21 cellular contexts compared by ENCODE assay signal in genomic region chr4:84634961-84635360, GRCh38. TPM values are rescaled to one million over a fixed set of nuclear protein-coding genes. Genes with fewer than 3 reads are reported as not detected.
DNase-seq lines count a peak whose midpoint lies in the region; ATAC-seq, FAIRE-seq and TF ChIP-seq lines count a peak whose summit lies in the region.
"Had no signal": no experiment of that assay in that cellular context is flagged by ENCODE, and none has a peak within 500 bp of the region (broad histone marks: within the 10 kb centered on the region; RNA-seq: fewer than 3 reads in every experiment).

No MANE protein-coding gene starts in this region.

- TF ChIP-seq CTCF in PC-3 (conservative IDR thresholded peaks at IDR 0.05; ENCODE audit: low read depth, low read length) = no peak
- no peak for TF ChIP-seq CTCF in RWPE2 (IDR thresholded peaks at IDR 0.05; ENCODE audit: poor library complexity, severe bottlenecking)
- TF ChIP-seq CTCF in epithelial cell of esophagus (IDR thresholded peaks at IDR 0.05; ENCODE audit: insufficient read depth, low read depth, low read length, missing control alignments) = no peak
- TF ChIP-seq CTCF in keratinocyte (optimal IDR thresholded peaks at IDR 0.05 in 1 of 3, IDR thresholded peaks at IDR 0.05 in 1 of 3, conservative IDR thresholded peaks at IDR 0.05 in 1 of 3; ENCODE audit: extremely low read depth in 1 of 3, insufficient read depth in 2 of 3, low read length in 3 of 3) = no peak

- H3K9me3 ChIP-seq in PC-3 (ENCODE audit: low read length) (no peaks in the 10 kb centered on the region), RWPE2 (ENCODE audit: severe bottlenecking) (no peaks in the 10 kb centered on the region), keratinocyte (ENCODE audit: control insufficient read depth, low read depth, low read length) (no peaks in the 10 kb centered on the region)
- H3K9me3 ChIP-seq: HAP-1 had no signal

- no peak for FAIRE-seq in keratinocyte (lab: Jason Lieb, UNC)
- FAIRE-seq: GM12878, GM19239, HTR-8/SVneo had no signal

- CTCF ChIA-PET in PC-3 (lab: Charles Lee) = interaction anchor here (1.2 kb wide), 1 partner anchor 56 kb away, joined by 4 read pairs; no protein-coding TSS in a partner anchor

- H4K20me1 ChIP-seq in PC-3 (ENCODE audit: low read length) = no peaks in the 10 kb centered on the region
- H4K20me1 ChIP-seq in keratinocyte (ENCODE audit: control insufficient read depth, extremely low read depth, insufficient read depth, low read length) = no peaks in the 10 kb centered on the region
- H4K20me1 ChIP-seq: BLaER1 treated with 17β-estradiol and CSF1 and Interleukin-3, amounts not matched to agents 10 nM and 100 nM had no signal

- intact Hi-C loops in PC-3 (cut with micrococcal nuclease) = loop anchor here (5.0 kb wide), 2 partner anchors 53 to 57 kb away; partner anchors contain the start of gene CDS1

- H3K9ac ChIP-seq in PC-3 (ENCODE audit: low read length) (no peak overlapping the region), keratinocyte (ENCODE audit: control insufficient read depth, extremely low read depth, insufficient read depth, low read length) (no peak overlapping the region)
- H3K9ac ChIP-seq: BLaER1 treated with 17β-estradiol and CSF1 and Interleukin-3, amounts not matched to agents 10 nM and 100 nM; GM23248 had no signal

- H3K4me2 ChIP-seq in PC-3 (ENCODE audit: low read length) = peak overlapping the region; percentile 29
- no peak overlapping the region for H3K4me2 ChIP-seq in keratinocyte (ENCODE audit: control insufficient read depth, extremely low read depth, insufficient read depth, low read depth, low read length)
- H3K4me2 ChIP-seq: BLaER1 treated with 17β-estradiol and CSF1 and Interleukin-3, amounts not matched to agents 10 nM and 100 nM had no signal

- BruUV-seq in PC-3 (replicated peaks; lab: Mats Ljungman, UMichigan) = no TSS peak

- H3K4me3 ChIP-seq in PC-3 (ENCODE audit: low read length) (no peak overlapping the region), RWPE2 (ENCODE audit: severe bottlenecking) (no peak overlapping the region), epithelial cell of esophagus (ENCODE audit: low read length) (no peak overlapping the region), keratinocyte (ENCODE audit: control insufficient read depth in 2 of 3, extremely low read depth in 1 of 3, insufficient read depth in 2 of 3, low read depth in 1 of 3, low read length in 3 of 3) (no peak overlapping the region)
- H3K4me3 ChIP-seq: BLaER1 treated with 17β-estradiol and CSF1 and Interleukin-3, amounts not matched to agents 10 nM and 100 nM; GM12878; GM23248; HAP-1 had no signal

- peaks cover 4% of the 10 kb centered on the region for H3F3A ChIP-seq in PC-3 (ENCODE audit: low read length, unreplicated experiment)

- peaks cover 33% of the 10 kb centered on the region for H3K4me1 ChIP-seq in PC-3 (ENCODE audit: insufficient read depth, low read length)
- peaks cover 33% of the 10 kb centered on the region for H3K4me1 ChIP-seq in RWPE2 (ENCODE audit: insufficient read depth, poor library complexity, severe bottlenecking)
- H3K4me1 ChIP-seq in keratinocyte (ENCODE audit: control insufficient read depth, extremely low read depth, insufficient read depth, low read length) = peaks cover 31% of the 10 kb centered on the region
- H3K4me1 ChIP-seq: BLaER1 treated with 17β-estradiol and CSF1 and Interleukin-3, amounts not matched to agents 10 nM and 100 nM; HAP-1 had no signal

- H3K79me2 ChIP-seq in PC-3 (ENCODE audit: low read length) (no peaks in the 10 kb centered on the region), keratinocyte (ENCODE audit: control insufficient read depth, insufficient read depth, low read length) (no peaks in the 10 kb centered on the region)

- peak overlapping the region; percentile 30; the same call in 1 of the 2 replicates for H3K27ac ChIP-seq in PC-3 (ENCODE audit: low read length)
- H3K27ac ChIP-seq in RWPE2 (ENCODE audit: poor library complexity, severe bottlenecking) = peak overlapping the region; percentile 39
- peak overlapping the region; percentile 17 for H3K27ac ChIP-seq in keratinocyte (ENCODE audit: control insufficient read depth, insufficient read depth, low read length)
- H3K27ac ChIP-seq: BLaER1 treated with 17β-estradiol and CSF1 and Interleukin-3, amounts not matched to agents 10 nM and 100 nM; GM23248; HL-60 had no signal

- POLR2A ChIA-PET in PC-3 (lab: Charles Lee; ENCODE audit: unreplicated experiment) = interaction anchor here (0.6 kb wide), 1 partner anchor 101 kb away, joined by 8 read pairs; no protein-coding TSS in a partner anchor

- H3K27me3 ChIP-seq in PC-3 (ENCODE audit: low read length) = no peaks in the 10 kb centered on the region
- H3K27me3 ChIP-seq in RWPE2 (ENCODE audit: insufficient read depth, poor library complexity, severe bottlenecking) = no peaks in the 10 kb centered on the region
- no peaks in the 10 kb centered on the region for H3K27me3 ChIP-seq in keratinocyte (ENCODE audit: control insufficient read depth, extremely low read depth, insufficient read depth, low read length)
- H3K27me3 ChIP-seq: BLaER1 treated with 17β-estradiol and CSF1 and Interleukin-3, amounts not matched to agents 10 nM and 100 nM had no signal

- dilution Hi-C loops in keratinocyte (cut with MboI; ENCODE audit: extremely low pct_ligation_motif_present, low sequenced_read_pairs) = no loop called here

- H3K9me2 ChIP-seq in PC-3 (replicated peaks; ENCODE audit: low read length) = no peaks in the 10 kb centered on the region

- DNase-seq in PC-3 = peak; percentile 60
- DNase-seq in RWPE2 (ENCODE audit: low spot score) = no peak
- DNase-seq in epithelial cell of esophagus (ENCODE audit: low read depth) = peak; percentile 71
- peak; percentile 9 for DNase-seq in keratinocyte (ENCODE audit: low read depth, low spot score)
- no peak for DNase-seq in DMS 273 treated with DMSO at 0.1 percent for 48 hours (lab: John Stamatoyannopoulos, UW)
- DNase-seq: Calu3; CD8-positive, alpha-beta T cell; DMS53; DND-41; EL; GM23248; IMR-90 had no signal

- no peak overlapping the region for H2AFZ ChIP-seq in PC-3 (ENCODE audit: low read length)
- no peak overlapping the region for H2AFZ ChIP-seq in keratinocyte (ENCODE audit: control insufficient read depth, low read length)
- H2AFZ ChIP-seq: GM23248 had no signal

- H3K36me3 ChIP-seq in PC-3 (ENCODE audit: low read depth, low read length) (no peaks in the 10 kb centered on the region), RWPE2 (ENCODE audit: low read depth) (peaks cover 19% of the 10 kb centered on the region), keratinocyte (ENCODE audit: control insufficient read depth in 2 of 2, extremely low read depth in 1 of 2, insufficient read depth in 2 of 2, low read length in 2 of 2) (peaks cover 4% of the 10 kb centered on the region in 2 experiments)
- H3K36me3 ChIP-seq: BLaER1 treated with 17β-estradiol and CSF1 and Interleukin-3, amounts not matched to agents 10 nM and 100 nM; HAP-1 had no signal

- peak; percentile 75 for ATAC-seq in PC-3
- ATAC-seq in RWPE2 (ENCODE audit: low read depth) = peak; percentile 60; the same call in 2 of the 3 replicates
- no peak for ATAC-seq in HG02973 (IDR thresholded peaks at IDR 0.05; ENCODE audit: unreplicated experiment)
- no peak for ATAC-seq in GM18873 (IDR thresholded peaks at IDR 0.05; ENCODE audit: low FRiP score, unreplicated experiment)
- ATAC-seq: CD8-positive, alpha-beta T cell; GM12878 had no signal

- no peaks in the 10 kb centered on the region for H3K9me1 ChIP-seq in keratinocyte (ENCODE audit: control insufficient read depth, extremely low read depth, insufficient read depth, low read length)

RNA-seq across cellular contexts. Expression of gene CDS1, which starts 52.0 kb away (rescaled TPM):
- total RNA-seq in PC-3 (2014; rRNA removed) = 10.4 and 11.2 TPM in 2 replicates
- 14.1 to 21.7 TPM (median 19.9 TPM) in 3 replicates for polyA plus RNA-seq in keratinocyte
- 7.9 TPM for polyA plus RNA-seq in keratinocyte (2011; ENCODE audit: low read depth)
- polyA plus RNA-seq in keratinocyte (2011; cell fraction: cytosol; rRNA removed) = 8.8 and 17.9 TPM in 2 replicates
- polyA plus RNA-seq in keratinocyte (2011; cell fraction: nucleus; rRNA removed) = 18.3 and 22.4 TPM in 2 replicates
- 12.8 and 21.2 TPM in 2 replicates for polyA plus RNA-seq in keratinocyte (2012; ENCODE audit: low replicate concordance)
- 15.8 to 22.6 TPM (median 22.5 TPM) in 3 replicates for polyA minus RNA-seq in keratinocyte
- polyA minus RNA-seq in keratinocyte (2011; cell fraction: cytosol; rRNA and poly(A)+ RNA removed) = 14.4 TPM
- 16.5 and 27.5 TPM in 2 replicates for polyA minus RNA-seq in keratinocyte (2011; cell fraction: nucleus; rRNA and poly(A)+ RNA removed)
- total RNA-seq: G401, GM12878, GM23248 had no signal

Comparison
In these comparisons a context has a peak if more than half of its experiments do, and no peak if none do; other contexts are left out.
1. ATAC-seq: peak in PC-3 (single experiment) and RWPE2 (single experiment); none in HG02973 (single experiment) and GM18873 (single experiment).
2. DNase-seq: peak in PC-3 (single experiment), epithelial cell of esophagus (single experiment) and keratinocyte (single experiment); none in RWPE2 (single experiment) and DMS 273 treated with DMSO at 0.1 percent for 48 hours (single experiment).
3. Peak in every context shown above with its lines, with median percentiles within 50 percentile points of each other: H3K27ac ChIP-seq.